In genomic region chr9:129322022-129322621, GRCh38 we compare ENCODE assay signal across 11 cellular contexts.
DNase-seq lines count a peak whose midpoint lies in the region; ATAC-seq and TF ChIP-seq lines count a peak whose summit lies in the region.
"Had no signal": no experiment of that assay in that cellular context is flagged by ENCODE, and none has a peak within 500 bp of the region (broad histone marks: within the 10 kb centered on the region; RNA-seq: fewer than 3 reads in every experiment).

No MANE protein-coding gene starts in this region.

- H3K36me3 Mint-ChIP-seq in progenitor cell of endocrine pancreas (ENCODE audit: insufficient read depth), result no peaks in the 10 kb centered on the region

- TF ChIP-seq CTCF in BE2C (IDR thresholded peaks at IDR 0.05; ENCODE audit: low read depth, low read length) (0 out of 2 replicates have a peak, but pooled peaks have one; percentile 7), fibroblast of villous mesenchyme (IDR thresholded peaks at IDR 0.05; ENCODE audit: insufficient read depth, low read depth, low read length) (no peak), progenitor cell of endocrine pancreas (IDR thresholded peaks at IDR 0.05; ENCODE audit: unreplicated experiment) (no peak), colonic mucosa (IDR thresholded peaks at IDR 0.05) (no peak)

- H3K36me3 ChIP-seq in BE2C (no peaks in the 10 kb centered on the region), NT2/D1 (ENCODE audit: insufficient read depth, insufficient read length, low read length) (no peaks in the 10 kb centered on the region), colonic mucosa (no peaks in the 10 kb centered on the region)

- H3K27me3 Mint-ChIP-seq in progenitor cell of endocrine pancreas, result no peaks in the 10 kb centered on the region

- no peaks in the 10 kb centered on the region for H3K27me3 ChIP-seq in BE2C
- no peaks in the 10 kb centered on the region for H3K27me3 ChIP-seq in NT2/D1 (ENCODE audit: insufficient read depth, insufficient read length)
- no peaks in the 10 kb centered on the region for H3K27me3 ChIP-seq in colonic mucosa

- DNase-seq in BE2C (no peak), NT2/D1 (ENCODE audit: low read depth, low spot score) (no peak), fibroblast of villous mesenchyme (ENCODE audit: low read depth) (no peak), progenitor cell of endocrine pancreas (ENCODE audit: low spot score, unreplicated experiment) (no peak), colonic mucosa (no peak)
- DNase-seq: NCI-H774, occipital lobe, T-helper 2 cell had no signal

- H3K27ac ChIP-seq in colonic mucosa, result no peak overlapping the region

- H3K4me1 ChIP-seq in BE2C (peaks cover 26% of the 10 kb centered on the region), NT2/D1 (ENCODE audit: insufficient read depth, insufficient read length) (peaks cover 23% of the 10 kb centered on the region), colonic mucosa (peaks cover 6% of the 10 kb centered on the region)

- H3K27ac Mint-ChIP-seq in progenitor cell of endocrine pancreas, result peak overlapping the region; percentile 45

- no peak overlapping the region for H3K4me3 Mint-ChIP-seq in progenitor cell of endocrine pancreas (ENCODE audit: low read depth)

- ATAC-seq in HG03095 (IDR thresholded peaks at IDR 0.05; ENCODE audit: unreplicated experiment) (no peak), HG03354 (IDR thresholded peaks at IDR 0.05; ENCODE audit: poor library complexity, severe bottlenecking, unreplicated experiment) (no peak), HG03159 (IDR thresholded peaks at IDR 0.05; ENCODE audit: unreplicated experiment) (no peak)

- no peaks in the 10 kb centered on the region for H3K9me3 Mint-ChIP-seq in progenitor cell of endocrine pancreas (ENCODE audit: low read depth)

- no peaks in the 10 kb centered on the region for H3K9me3 ChIP-seq in BE2C
- H3K9me3 ChIP-seq in NT2/D1 (ENCODE audit: insufficient read depth, low read length), result no peaks in the 10 kb centered on the region
- H3K9me3 ChIP-seq in colonic mucosa, result no peaks in the 10 kb centered on the region

- H3K4me3 ChIP-seq in BE2C (ENCODE audit: low read depth, low read length) (no peak overlapping the region), NT2/D1 (ENCODE audit: insufficient read length, low read depth) (no peak overlapping the region), fibroblast of villous mesenchyme (ENCODE audit: low read depth, low read length) (peak overlapping the region; percentile 51), colonic mucosa (no peak overlapping the region)

- peaks cover 30% of the 10 kb centered on the region for H3K4me1 Mint-ChIP-seq in progenitor cell of endocrine pancreas (ENCODE audit: low read depth)

- H3K9ac ChIP-seq in NT2/D1 (ENCODE audit: insufficient read length, low read depth) (peak overlapping the region; percentile 16), colonic mucosa (ENCODE audit: low read depth in 2 of 2, low read length in 2 of 2) (no peak overlapping the region)

- intact Hi-C loops in colonic mucosa (cut with DNase I), result no loop called here
